Comparison of ENCODE assay signal across 28 cellular contexts in the genomic region with DNA sequence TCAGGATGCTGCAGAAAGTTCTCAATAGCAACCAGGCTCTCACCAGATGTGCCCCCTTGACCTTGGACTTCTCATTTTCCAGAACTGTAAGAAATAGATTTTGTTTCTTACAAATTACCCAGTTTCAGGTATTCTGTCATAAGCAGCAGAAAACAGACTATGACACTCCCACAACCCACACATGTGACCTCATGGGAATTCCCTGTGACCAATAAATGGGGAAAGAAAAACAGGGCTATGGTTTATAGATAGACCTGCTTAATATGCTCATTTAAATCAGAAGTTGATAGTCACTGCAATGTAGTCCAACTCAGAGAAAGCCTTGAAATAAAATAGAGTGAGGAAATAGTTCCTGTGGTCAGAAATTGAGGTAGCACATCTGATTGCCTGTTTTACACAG.
"Had no signal": no experiment of that assay in that cellular context is flagged by ENCODE, and none has a peak within 500 bp of the region (broad histone marks: within the 10 kb centered on the region; RNA-seq: fewer than 3 reads in every experiment).

No MANE protein-coding gene starts in this region.

- ATAC-seq: activated CD8-positive, alpha-beta T cell treated with anti-CD3 and anti-CD28 coated beads for 36 hours; activated T-cell treated with anti-CD3 and anti-CD28 coated beads, Interleukin-2, amount 50 U/mL, for 72 hours; body of pancreas; Right ventricle myocardium inferior had no signal

- H3K27me3 Mint-ChIP-seq: activated CD4-positive, alpha-beta T cell treated with anti-CD3 and anti-CD28 coated beads, Interleukin-2, amount 10 ng/mL, durations not matched to agents 24 days and 14 days; activated CD8-positive, alpha-beta T cell treated with anti-CD3 and anti-CD28 coated beads for 36 hours; activated naive CD4-positive, alpha-beta T cell treated with anti-CD3 and anti-CD28 coated beads, Interleukin-2, amount 10 ng/mL, durations not matched to agents 7 days and 5 days; activated naive CD8-positive, alpha-beta T cell treated with anti-CD3 and anti-CD28 coated beads, Interleukin-2, amount 10 ng/mL, durations not matched to agents 7 days and 5 days; IgD-negative memory B cell had no signal

- H3K4me1 Mint-ChIP-seq: activated naive CD4-positive, alpha-beta T cell treated with anti-CD3 and anti-CD28 coated beads, Interleukin-2, amount 10 ng/mL, durations not matched to agents 7 days and 5 days; activated naive CD8-positive, alpha-beta T cell treated with anti-CD3 and anti-CD28 coated beads, Interleukin-2, amount 10 ng/mL, durations not matched to agents 7 days and 5 days; IgD-negative memory B cell had no signal

- H3K27ac Mint-ChIP-seq: activated CD4-positive, alpha-beta T cell treated with anti-CD3 and anti-CD28 coated beads, Interleukin-2, amount 10 ng/mL, durations not matched to agents 24 days and 14 days; activated CD8-positive, alpha-beta T cell treated with anti-CD3 and anti-CD28 coated beads for 36 hours; activated naive CD4-positive, alpha-beta T cell treated with anti-CD3 and anti-CD28 coated beads, Interleukin-2, amount 10 ng/mL, durations not matched to agents 7 days and 5 days; activated naive CD8-positive, alpha-beta T cell treated with anti-CD3 and anti-CD28 coated beads, Interleukin-2, amount 10 ng/mL, durations not matched to agents 7 days and 5 days; activated T-cell treated with anti-CD3 and anti-CD28 coated beads, Interleukin-2, amount 50 U/mL, for 72 hours; IgD-negative memory B cell had no signal

- H3K4me3 Mint-ChIP-seq: activated CD4-positive, alpha-beta T cell treated with anti-CD3 and anti-CD28 coated beads, Interleukin-2, amount 10 ng/mL, durations not matched to agents 24 days and 14 days; activated CD8-positive, alpha-beta T cell treated with anti-CD3 and anti-CD28 coated beads for 36 hours; activated naive CD4-positive, alpha-beta T cell treated with anti-CD3 and anti-CD28 coated beads, Interleukin-2, amount 10 ng/mL, durations not matched to agents 7 days and 5 days; activated naive CD8-positive, alpha-beta T cell treated with anti-CD3 and anti-CD28 coated beads, Interleukin-2, amount 10 ng/mL, durations not matched to agents 7 days and 5 days; activated T-cell treated with anti-CD3 and anti-CD28 coated beads, Interleukin-2, amount 50 U/mL, for 72 hours; IgD-negative memory B cell had no signal

- DNase-seq: activated CD4-positive, alpha-beta T cell treated with anti-CD3 and anti-CD28 coated beads, Interleukin-2, amount 10 ng/mL, durations not matched to agents 24 days and 14 days; activated CD4-positive, alpha-beta T cell treated with anti-CD3 and anti-CD28 coated beads, Interleukin-2, amount 50 U/mL, for 4 hours; activated CD8-positive, alpha-beta T cell treated with anti-CD3 and anti-CD28 coated beads for 36 hours; activated gamma-delta T cell treated with Interleukin-2 at 50 U/mL for 16 hours; activated naive CD4-positive, alpha-beta T cell treated with anti-CD3 and anti-CD28 coated beads, Interleukin-2, amount 10 ng/mL, durations not matched to agents 7 days and 5 days; activated naive CD8-positive, alpha-beta T cell treated with anti-CD3 and anti-CD28 coated beads, Interleukin-2, amount 10 ng/mL, durations not matched to agents 7 days and 5 days; activated T-cell treated with anti-CD3 and anti-CD28 coated beads, Interleukin-2, amount 50 U/mL, for 1 hour; activated T-cell treated with anti-CD3 and anti-CD28 coated beads, Interleukin-2, amount 50 U/mL, for 72 hours; adrenal gland; body of pancreas; central memory CD4-positive, alpha-beta T cell; Kasumi-1; KBM-7; MG63; NCI-H1092 treated with DMSO at 0.1 percent for 48 hours; NCI-H1417; NCI-H146; NCI-H187; NCI-H2029 treated with DMSO at 0.1 percent for 48 hours; NCI-H2107; NCI-H345; NCI-H524 treated with DMSO at 0.1 percent for 48 hours; PC-9; SIG-M5; SW 1271; T-helper 1 cell had no signal

- H3K9me3 Mint-ChIP-seq: activated naive CD4-positive, alpha-beta T cell treated with anti-CD3 and anti-CD28 coated beads, Interleukin-2, amount 10 ng/mL, durations not matched to agents 7 days and 5 days; activated naive CD8-positive, alpha-beta T cell treated with anti-CD3 and anti-CD28 coated beads, Interleukin-2, amount 10 ng/mL, durations not matched to agents 7 days and 5 days had no signal

- H3K36me3 Mint-ChIP-seq: activated naive CD4-positive, alpha-beta T cell treated with anti-CD3 and anti-CD28 coated beads, Interleukin-2, amount 10 ng/mL, durations not matched to agents 7 days and 5 days; activated naive CD8-positive, alpha-beta T cell treated with anti-CD3 and anti-CD28 coated beads, Interleukin-2, amount 10 ng/mL, durations not matched to agents 7 days and 5 days; IgD-negative memory B cell had no signal
